In genomic region chr1:158564608-158565007, GRCh38 we compare ENCODE assay signal across 1 cellular context.
TF ChIP-seq lines count a peak whose summit lies in the region.

No MANE protein-coding gene starts in this region.

TF ChIP-seq in GM23338, 12 proteins besides CTCF, POLR2A, EP300 and RAD21:
- no peak for TF ChIP-seq ZNF331 (CRISPR knock-in tag; IDR thresholded peaks at IDR 0.05; ENCODE audit: low read depth)
- no peak for TF ChIP-seq EZH2phosphoT487 (IDR thresholded peaks at IDR 0.05; ENCODE audit: unreplicated experiment)
- no peak for TF ChIP-seq ZNF462 (CRISPR knock-in tag; IDR thresholded peaks at IDR 0.05)
- TF ChIP-seq ETS1 (IDR thresholded peaks at IDR 0.05), result no peak
- TF ChIP-seq CREB1 (CRISPR knock-in tag; IDR thresholded peaks at IDR 0.05; ENCODE audit: low read depth), result no peak
- TF ChIP-seq POLR2AphosphoS5 (IDR thresholded peaks at IDR 0.05; ENCODE audit: low read depth), result no peak
